Comparison of ENCODE assay signal across 22 cellular contexts in genomic region chr6:837380-837779, GRCh38.
"Had no signal": no experiment of that assay in that cellular context is flagged by ENCODE, and none has a peak within 500 bp of the region (broad histone marks: within the 10 kb centered on the region; RNA-seq: fewer than 3 reads in every experiment).

No MANE protein-coding gene starts in this region.

- H3K36me3 ChIP-seq: esophagus muscularis mucosa, gastroesophageal sphincter, sigmoid colon, uterus had no signal

- ATAC-seq: gastroesophageal sphincter; naive thymus-derived CD8-positive, alpha-beta T cell; T-helper 17 cell had no signal

- H3K27ac ChIP-seq: esophagus muscularis mucosa, gastroesophageal sphincter, neural progenitor cell, sigmoid colon, testis, uterus had no signal

- H3K4me1 Mint-ChIP-seq: activated naive CD4-positive, alpha-beta T cell treated with anti-CD3 and anti-CD28 coated beads, Interleukin-2, amount 10 ng/mL, durations not matched to agents 7 days and 5 days; T-helper 17 cell had no signal

- H3K9me3 ChIP-seq: esophagus muscularis mucosa, gastroesophageal sphincter, sigmoid colon, testis, uterus had no signal

- DNase-seq: activated CD4-positive, alpha-beta T cell treated with anti-CD3 and anti-CD28 coated beads for 4 hours; activated CD4-positive, alpha-beta T cell treated with anti-CD3 and anti-CD28 coated beads, Interleukin-2, amount 50 U/mL, for 48 hours; activated CD4-positive, CD25-positive, alpha-beta regulatory T cell; activated effector memory CD4-positive, alpha-beta T cell treated with anti-CD3 and anti-CD28 coated beads, Interleukin-2, amount 50 U/mL, for 16 hours; activated naive CD4-positive, alpha-beta T cell treated with anti-CD3 and anti-CD28 coated beads, Interleukin-2, amount 10 ng/mL, durations not matched to agents 7 days and 5 days; effector CD4-positive, alpha-beta T cell; head of caudate nucleus; kidney; naive thymus-derived CD8-positive, alpha-beta T cell; posterior cingulate gyrus; sigmoid colon; stimulated activated CD4-positive, alpha-beta T cell treated with anti-CD3 and anti-CD28 coated beads, Interleukin-2, amount 100 ng/mL, for 48 hours; stimulated activated CD8-positive, alpha-beta memory T cell treated with anti-CD3 and anti-CD28 coated beads, Interleukin-4, amount 100 ng/mL, for 48 hours; stimulated activated naive CD4-positive, alpha-beta T cell; T-helper 17 cell; testis; uterus had no signal

- H3K9ac ChIP-seq: neural progenitor cell had no signal

- H3K4me3 Mint-ChIP-seq: activated naive CD4-positive, alpha-beta T cell treated with anti-CD3 and anti-CD28 coated beads, Interleukin-2, amount 10 ng/mL, durations not matched to agents 7 days and 5 days; dendritic cell treated with granulocyte-macrophage colony-stimulating factor and Interleukin-4, amounts not matched to agents 40 ng/mL and 50 ng/mL, for 4 days; mesothelial cell of epicardium; naive thymus-derived CD8-positive, alpha-beta T cell; neural progenitor cell; T-helper 17 cell had no signal

- H3K4me3 ChIP-seq: esophagus muscularis mucosa, gastroesophageal sphincter, neural progenitor cell, sigmoid colon, testis, uterus had no signal

- H3K27ac Mint-ChIP-seq: activated naive CD4-positive, alpha-beta T cell treated with anti-CD3 and anti-CD28 coated beads, Interleukin-2, amount 10 ng/mL, durations not matched to agents 7 days and 5 days; dendritic cell treated with granulocyte-macrophage colony-stimulating factor and Interleukin-4, amounts not matched to agents 40 ng/mL and 50 ng/mL, for 4 days; mesothelial cell of epicardium; neural progenitor cell; T-helper 17 cell had no signal

- H2AFZ ChIP-seq: neural progenitor cell had no signal

- H3K4me1 ChIP-seq: neural progenitor cell, testis, uterus had no signal

- H3K4me2 ChIP-seq: neural progenitor cell had no signal

- H3K27me3 ChIP-seq: esophagus muscularis mucosa, gastroesophageal sphincter, neural progenitor cell, sigmoid colon, testis, uterus had no signal

- H3K36me3 Mint-ChIP-seq: activated naive CD4-positive, alpha-beta T cell treated with anti-CD3 and anti-CD28 coated beads, Interleukin-2, amount 10 ng/mL, durations not matched to agents 7 days and 5 days; mesothelial cell of epicardium; neural progenitor cell had no signal
